2 cellular contexts compared by ENCODE assay signal in genomic region chr5:1685076-1685475, GRCh38.
TF ChIP-seq lines count a peak whose summit lies in the region.

No MANE protein-coding gene starts in this region.

TF ChIP-seq in SK-N-SH treated with all-trans-retinoic acid at 6 μM for 48 hours, 23 proteins besides CTCF, POLR2A, EP300 and RAD21 (continued from another document):
- TF ChIP-seq PATZ1 (CRISPR knock-in tag; IDR thresholded peaks at IDR 0.05; ENCODE audit: borderline replicate concordance) (no peak), OSR1 (CRISPR knock-in tag; IDR thresholded peaks at IDR 0.05) (no peak)
TF ChIP-seq in SK-N-SH treated with all-trans-retinoic acid at 6 μM for 48 hours: peak in this region for 0.

TF ChIP-seq in SK-N-SH, 30 proteins besides CTCF, POLR2A, EP300 and RAD21 (continued from another document):
- no peak for TF ChIP-seq USF2 (IDR thresholded peaks at IDR 0.05; ENCODE audit: borderline replicate concordance, low read depth, low read length)
- no peak for TF ChIP-seq MXI1 (IDR thresholded peaks at IDR 0.05; ENCODE audit: low read depth, low read length)
- no peak for TF ChIP-seq REST (IDR thresholded peaks at IDR 0.05; ENCODE audit: low read depth, low read length)
- TF ChIP-seq NRF1 (IDR thresholded peaks at IDR 0.05; ENCODE audit: low read depth, low read length), result no peak
- no peak for TF ChIP-seq ELF1 (IDR thresholded peaks at IDR 0.05)
